Comparison of ENCODE assay signal across 10 cellular contexts in the genomic region with DNA sequence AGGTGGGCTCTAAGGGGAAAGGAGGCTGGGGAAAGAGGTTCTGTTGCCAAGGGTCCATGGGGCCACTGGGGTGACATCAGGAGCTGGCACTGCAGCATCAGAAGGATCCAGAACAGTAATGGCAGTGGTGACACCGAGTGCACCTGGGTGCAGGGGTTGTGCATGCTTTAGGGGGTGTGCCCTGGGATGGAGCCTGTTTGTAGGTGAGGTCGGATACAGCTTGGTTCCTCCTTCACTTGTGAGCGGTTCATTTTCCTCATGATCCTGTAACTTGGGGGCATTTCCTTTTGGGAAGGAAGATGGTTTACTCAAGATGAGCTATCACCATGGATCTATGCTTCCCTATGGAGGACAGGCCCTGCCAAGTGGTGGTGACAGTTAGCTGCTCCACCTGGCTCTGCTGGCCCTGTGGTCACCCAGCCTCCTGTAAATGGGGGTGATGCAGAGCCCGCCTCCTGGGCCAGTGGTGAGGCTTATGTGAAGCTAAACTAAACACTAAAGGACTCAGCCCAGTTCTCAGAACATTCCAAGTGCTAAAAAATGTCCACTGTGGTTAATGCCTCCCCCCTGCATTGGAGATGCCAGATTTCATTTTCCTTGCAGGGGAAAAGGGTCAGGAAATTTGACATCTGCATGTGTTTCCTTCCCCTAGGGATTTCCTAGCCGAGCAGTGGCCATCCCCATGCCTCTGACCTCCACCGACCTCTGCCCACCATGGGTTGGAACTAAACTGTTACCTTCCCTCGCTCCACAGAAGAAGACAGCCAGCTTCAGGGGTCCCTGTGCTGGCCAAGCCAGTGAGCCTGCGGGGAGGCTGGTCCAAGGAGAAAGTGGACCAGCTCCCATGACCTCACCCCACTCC. TPM values are rescaled to one million over a fixed set of nuclear protein-coding genes. Genes with fewer than 3 reads are reported as not detected.
DNase-seq lines count a peak whose midpoint lies in the region; ATAC-seq and TF ChIP-seq lines count a peak whose summit lies in the region.
"Had no signal": no experiment of that assay in that cellular context is flagged by ENCODE, and none has a peak within 500 bp of the region (broad histone marks: within the 10 kb centered on the region; RNA-seq: fewer than 3 reads in every experiment).

No MANE protein-coding gene starts in this region.

- H3K4me1 ChIP-seq in prostate gland (replicated peaks) (no peaks in the 10 kb centered on the region), gastroesophageal sphincter (no peaks in the 10 kb centered on the region)

- H3K27me3 ChIP-seq in prostate gland (replicated peaks; ENCODE audit: insufficient read depth) (no peaks in the 10 kb centered on the region), gastroesophageal sphincter (no peaks in the 10 kb centered on the region)

- intact Hi-C loops in prostate gland (cut with DNase I), result no loop called here

- no peak overlapping the region for H3K4me3 ChIP-seq in prostate gland
- H3K4me3 ChIP-seq in gastroesophageal sphincter, result no peak overlapping the region

- H3K36me3 ChIP-seq in prostate gland (peaks cover 6 to 7% of the 10 kb centered on the region in 2 donors), gastroesophageal sphincter (peaks cover 0 to 100% of the 10 kb centered on the region in 2 donors)

- peak; percentile 68 for DNase-seq in activated CD8-positive, alpha-beta memory T cell treated with anti-CD3 and anti-CD28 coated beads, Interleukin-2, amount 10 ng/mL, durations not matched to agents 7 days and 5 days
- DNase-seq in activated CD8-positive, alpha-beta memory T cell treated with anti-CD3 and anti-CD28 coated beads for 24 hours, result no peak
- no peak for DNase-seq in activated CD8-positive, alpha-beta T cell treated with anti-CD3 and anti-CD28 coated beads, Interleukin-2, amount 10 ng/mL, durations not matched to agents 7 days and 5 days
- DNase-seq in prostate gland (ENCODE audit: low spot score) (no peak), RKO (ENCODE audit: low spot score) (no peak)
- DNase-seq: amniotic stem cell had no signal

- no peaks in the 10 kb centered on the region for H3K9me3 ChIP-seq in prostate gland
- H3K9me3 ChIP-seq in gastroesophageal sphincter, result no peaks in the 10 kb centered on the region

- POLR2A ChIA-PET in activated CD8-positive, alpha-beta T cell treated with anti-CD3 and anti-CD28 coated beads, Interleukin-2, amount 10 ng/mL, durations not matched to agents 7 days and 5 days (lab: Charles Lee), result interaction anchor here (0.6 to 9.2 kb wide), 5 partner anchors 12 to 43 kb away, joined by 3 to 70 read pairs (median 4); a partner anchor contains a TSS

- H3K36me3 Mint-ChIP-seq in activated CD8-positive, alpha-beta memory T cell treated with anti-CD3 and anti-CD28 coated beads, Interleukin-2, amount 10 ng/mL, durations not matched to agents 7 days and 5 days, result peaks cover 45% of the 10 kb centered on the region
- peaks cover 61% of the 10 kb centered on the region for H3K36me3 Mint-ChIP-seq in activated CD8-positive, alpha-beta T cell treated with anti-CD3 and anti-CD28 coated beads, Interleukin-2, amount 10 ng/mL, durations not matched to agents 7 days and 5 days (ENCODE audit: low read depth)
- peaks cover 53% of the 10 kb centered on the region for H3K36me3 Mint-ChIP-seq in stimulated activated memory B cell treated with anti-CD40 and anti-IgM and Interleukin-4, amounts not matched to agents 10 μg/mL and 1 μg/mL and 100 μg/mL, for 72 hours

- TF ChIP-seq CTCF in prostate gland (IDR thresholded peaks at IDR 0.05), result no peak
- TF ChIP-seq CTCF in gastroesophageal sphincter (IDR thresholded peaks at IDR 0.05), result no peak

- 86% methylated on average over 8 of the region's 8 CpGs for WGBS in prostate gland
- WGBS in gastroesophageal sphincter (ENCODE audit: low coverage in 1 of 2), 2 donors, result 63 to 100% methylated on average over 1 to 2 of the region's 8 CpGs

- TF ChIP-seq POLR2A in prostate gland (IDR thresholded peaks at IDR 0.05), result no peak
- TF ChIP-seq POLR2A in gastroesophageal sphincter (IDR thresholded peaks at IDR 0.05), result no peak

- no peaks in the 10 kb centered on the region for H3K27me3 Mint-ChIP-seq in activated CD8-positive, alpha-beta memory T cell treated with anti-CD3 and anti-CD28 coated beads, Interleukin-2, amount 10 ng/mL, durations not matched to agents 7 days and 5 days
- no peaks in the 10 kb centered on the region for H3K27me3 Mint-ChIP-seq in activated CD8-positive, alpha-beta T cell treated with anti-CD3 and anti-CD28 coated beads, Interleukin-2, amount 10 ng/mL, durations not matched to agents 7 days and 5 days (ENCODE audit: low read depth)
- H3K27me3 Mint-ChIP-seq in stimulated activated memory B cell treated with anti-CD40 and anti-IgM and Interleukin-4, amounts not matched to agents 10 μg/mL and 1 μg/mL and 100 μg/mL, for 72 hours, result no peaks in the 10 kb centered on the region

- H3K27ac ChIP-seq in prostate gland (no peak overlapping the region), gastroesophageal sphincter (no peak overlapping the region)
- H3K27ac ChIP-seq: VCaP had no signal

- no peaks in the 10 kb centered on the region for H3K9me3 Mint-ChIP-seq in activated CD8-positive, alpha-beta memory T cell treated with anti-CD3 and anti-CD28 coated beads, Interleukin-2, amount 10 ng/mL, durations not matched to agents 7 days and 5 days (ENCODE audit: low read depth)
- no peaks in the 10 kb centered on the region for H3K9me3 Mint-ChIP-seq in activated CD8-positive, alpha-beta T cell treated with anti-CD3 and anti-CD28 coated beads, Interleukin-2, amount 10 ng/mL, durations not matched to agents 7 days and 5 days (ENCODE audit: insufficient read depth)
- no peaks in the 10 kb centered on the region for H3K9me3 Mint-ChIP-seq in stimulated activated memory B cell treated with anti-CD40 and anti-IgM and Interleukin-4, amounts not matched to agents 10 μg/mL and 1 μg/mL and 100 μg/mL, for 72 hours

- CTCF ChIA-PET in activated CD8-positive, alpha-beta memory T cell treated with anti-CD3 and anti-CD28 coated beads, Interleukin-2, amount 10 ng/mL, durations not matched to agents 7 days and 5 days (lab: Charles Lee), result interaction anchor here (0.7 to 8.2 kb wide), 15 partner anchors 9 to 51 kb away, joined by 3 to 87 read pairs (median 6); a partner anchor contains a TSS
- CTCF ChIA-PET in activated CD8-positive, alpha-beta T cell treated with anti-CD3 and anti-CD28 coated beads, Interleukin-2, amount 10 ng/mL, durations not matched to agents 7 days and 5 days (lab: Charles Lee), result interaction anchor here (0.9 to 6.7 kb wide), 12 partner anchors 12 to 57 kb away, joined by 3 to 42 read pairs (median 5); a partner anchor contains a TSS

- no peak for TF ChIP-seq EP300 in gastroesophageal sphincter (IDR thresholded peaks at IDR 0.05)

- peaks cover 33% of the 10 kb centered on the region for H3K4me1 Mint-ChIP-seq in activated CD8-positive, alpha-beta memory T cell treated with anti-CD3 and anti-CD28 coated beads, Interleukin-2, amount 10 ng/mL, durations not matched to agents 7 days and 5 days
- no peaks in the 10 kb centered on the region for H3K4me1 Mint-ChIP-seq in activated CD8-positive, alpha-beta T cell treated with anti-CD3 and anti-CD28 coated beads, Interleukin-2, amount 10 ng/mL, durations not matched to agents 7 days and 5 days (ENCODE audit: low read depth)
- H3K4me1 Mint-ChIP-seq in stimulated activated memory B cell treated with anti-CD40 and anti-IgM and Interleukin-4, amounts not matched to agents 10 μg/mL and 1 μg/mL and 100 μg/mL, for 72 hours, result peaks cover 61% of the 10 kb centered on the region

- no peak overlapping the region for H3K4me3 Mint-ChIP-seq in activated CD8-positive, alpha-beta memory T cell treated with anti-CD3 and anti-CD28 coated beads, Interleukin-2, amount 10 ng/mL, durations not matched to agents 7 days and 5 days
- H3K4me3 Mint-ChIP-seq in activated CD8-positive, alpha-beta T cell treated with anti-CD3 and anti-CD28 coated beads, Interleukin-2, amount 10 ng/mL, durations not matched to agents 7 days and 5 days, result no peak overlapping the region
- peak overlapping the region; percentile 68 for H3K4me3 Mint-ChIP-seq in stimulated activated memory B cell treated with anti-CD40 and anti-IgM and Interleukin-4, amounts not matched to agents 10 μg/mL and 1 μg/mL and 100 μg/mL, for 72 hours

- peak; percentile 34 for ATAC-seq in activated CD8-positive, alpha-beta memory T cell treated with anti-CD3 and anti-CD28 coated beads, Interleukin-2, amount 10 ng/mL, durations not matched to agents 7 days and 5 days
- ATAC-seq in HG02798 (IDR thresholded peaks at IDR 0.05; ENCODE audit: poor library complexity, unreplicated experiment) (peak; percentile 17), gastroesophageal sphincter (no peak)
- peak; percentile 4 for ATAC-seq in activated CD8-positive, alpha-beta T cell treated with anti-CD3 and anti-CD28 coated beads, Interleukin-2, amount 10 ng/mL, durations not matched to agents 7 days and 5 days
- peak; percentile 72 for ATAC-seq in stimulated activated memory B cell treated with anti-CD40 and anti-IgM and Interleukin-4, amounts not matched to agents 10 μg/mL and 1 μg/mL and 100 μg/mL, for 72 hours

- peak overlapping the region; percentile 82 for H3K27ac Mint-ChIP-seq in activated CD8-positive, alpha-beta memory T cell treated with anti-CD3 and anti-CD28 coated beads, Interleukin-2, amount 10 ng/mL, durations not matched to agents 7 days and 5 days
- peak overlapping the region; percentile 75 for H3K27ac Mint-ChIP-seq in activated CD8-positive, alpha-beta T cell treated with anti-CD3 and anti-CD28 coated beads, Interleukin-2, amount 10 ng/mL, durations not matched to agents 7 days and 5 days
- H3K27ac Mint-ChIP-seq in stimulated activated memory B cell treated with anti-CD40 and anti-IgM and Interleukin-4, amounts not matched to agents 10 μg/mL and 1 μg/mL and 100 μg/mL, for 72 hours, result peak overlapping the region; percentile 82

RNA-seq across cellular contexts. Expression of a gene that starts 13.3 kb away (rescaled TPM):
- 1,000 to 10,000 TPM; 1,513 to 1,561 TPM for total RNA-seq in activated CD8-positive, alpha-beta memory T cell treated with anti-CD3 and anti-CD28 coated beads, Interleukin-2, amount 10 ng/mL, durations not matched to agents 7 days and 5 days
- 100 to 1,000 TPM; 395 to 407 TPM for total RNA-seq in activated CD8-positive, alpha-beta T cell treated with anti-CD3 and anti-CD28 coated beads, Interleukin-2, amount 10 ng/mL, durations not matched to agents 7 days and 5 days
- 100 to 1,000 TPM; 425 to 612 TPM for total RNA-seq in prostate gland
- total RNA-seq in gastroesophageal sphincter, result 100 to 1,000 TPM; 142 to 720 (median 338) TPM

RNA-seq across cellular contexts. Expression of a gene that starts 41.9 kb away (rescaled TPM):
- total RNA-seq in activated CD8-positive, alpha-beta memory T cell treated with anti-CD3 and anti-CD28 coated beads, Interleukin-2, amount 10 ng/mL, durations not matched to agents 7 days and 5 days, result 10 to 100 TPM; 95.3 to 96.9 TPM
- 10 to 100 TPM; 79.0 to 81.3 TPM for total RNA-seq in activated CD8-positive, alpha-beta T cell treated with anti-CD3 and anti-CD28 coated beads, Interleukin-2, amount 10 ng/mL, durations not matched to agents 7 days and 5 days
- total RNA-seq in prostate gland (10 to 100 TPM; 28.9 to 58.3 TPM), gastroesophageal sphincter (10 to 100 TPM; 25.4 to 55.7 (median 31.0) TPM)

RNA-seq across cellular contexts. Expression of a gene that starts 50.1 kb away (rescaled TPM):
- total RNA-seq in activated CD8-positive, alpha-beta memory T cell treated with anti-CD3 and anti-CD28 coated beads, Interleukin-2, amount 10 ng/mL, durations not matched to agents 7 days and 5 days, result 1,000 to 10,000 TPM; 1,980 to 2,218 TPM
- 1,000 to 10,000 TPM; 2,046 to 2,123 TPM for total RNA-seq in activated CD8-positive, alpha-beta T cell treated with anti-CD3 and anti-CD28 coated beads, Interleukin-2, amount 10 ng/mL, durations not matched to agents 7 days and 5 days
- 1,000 to 10,000 TPM; 1,708 to 3,672 TPM for total RNA-seq in prostate gland
- total RNA-seq in gastroesophageal sphincter, result 1,000 to 10,000 TPM; 1,275 to 3,828 (median 2,502) TPM
